2 cellular contexts compared by ENCODE assay signal in the genomic region with DNA sequence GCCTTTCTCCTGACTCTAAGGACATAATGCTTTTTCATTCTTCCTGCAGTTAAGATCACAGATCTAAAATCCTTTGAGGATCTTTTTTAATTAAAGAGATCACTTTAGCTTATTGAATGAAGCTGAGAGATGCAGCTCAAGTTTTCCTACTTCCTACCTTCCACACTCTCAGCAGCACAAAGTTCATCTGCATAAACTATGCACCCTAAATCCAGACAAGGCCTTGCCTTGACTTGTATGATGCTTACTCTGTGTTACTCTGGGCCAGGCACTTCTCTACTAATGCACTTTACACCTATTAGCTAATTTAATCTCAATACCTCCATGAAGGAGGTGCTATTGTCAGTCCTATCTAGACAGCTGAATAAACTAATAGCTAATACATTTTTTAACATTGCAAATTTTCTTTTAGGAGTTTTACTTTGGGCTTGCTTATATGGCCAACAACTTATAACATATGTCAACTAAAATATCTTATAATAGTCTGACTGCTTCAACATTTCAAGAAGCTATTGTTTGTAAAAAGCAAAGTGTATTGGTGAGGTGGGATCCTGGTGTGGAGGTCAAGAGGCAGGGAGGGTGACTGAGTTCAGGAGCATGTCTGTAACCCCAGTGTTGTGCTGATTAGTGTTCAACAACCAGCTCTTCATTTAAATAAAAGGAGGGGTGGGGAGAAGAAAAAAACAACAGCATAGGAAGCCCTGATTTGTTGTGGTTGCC.
TF ChIP-seq lines count a peak whose summit lies in the region.

No MANE protein-coding gene starts in this region.

TF ChIP-seq in GM23338, 12 proteins besides CTCF, POLR2A, EP300 and RAD21 (continued from another document):
- TF ChIP-seq, protein P1, sequence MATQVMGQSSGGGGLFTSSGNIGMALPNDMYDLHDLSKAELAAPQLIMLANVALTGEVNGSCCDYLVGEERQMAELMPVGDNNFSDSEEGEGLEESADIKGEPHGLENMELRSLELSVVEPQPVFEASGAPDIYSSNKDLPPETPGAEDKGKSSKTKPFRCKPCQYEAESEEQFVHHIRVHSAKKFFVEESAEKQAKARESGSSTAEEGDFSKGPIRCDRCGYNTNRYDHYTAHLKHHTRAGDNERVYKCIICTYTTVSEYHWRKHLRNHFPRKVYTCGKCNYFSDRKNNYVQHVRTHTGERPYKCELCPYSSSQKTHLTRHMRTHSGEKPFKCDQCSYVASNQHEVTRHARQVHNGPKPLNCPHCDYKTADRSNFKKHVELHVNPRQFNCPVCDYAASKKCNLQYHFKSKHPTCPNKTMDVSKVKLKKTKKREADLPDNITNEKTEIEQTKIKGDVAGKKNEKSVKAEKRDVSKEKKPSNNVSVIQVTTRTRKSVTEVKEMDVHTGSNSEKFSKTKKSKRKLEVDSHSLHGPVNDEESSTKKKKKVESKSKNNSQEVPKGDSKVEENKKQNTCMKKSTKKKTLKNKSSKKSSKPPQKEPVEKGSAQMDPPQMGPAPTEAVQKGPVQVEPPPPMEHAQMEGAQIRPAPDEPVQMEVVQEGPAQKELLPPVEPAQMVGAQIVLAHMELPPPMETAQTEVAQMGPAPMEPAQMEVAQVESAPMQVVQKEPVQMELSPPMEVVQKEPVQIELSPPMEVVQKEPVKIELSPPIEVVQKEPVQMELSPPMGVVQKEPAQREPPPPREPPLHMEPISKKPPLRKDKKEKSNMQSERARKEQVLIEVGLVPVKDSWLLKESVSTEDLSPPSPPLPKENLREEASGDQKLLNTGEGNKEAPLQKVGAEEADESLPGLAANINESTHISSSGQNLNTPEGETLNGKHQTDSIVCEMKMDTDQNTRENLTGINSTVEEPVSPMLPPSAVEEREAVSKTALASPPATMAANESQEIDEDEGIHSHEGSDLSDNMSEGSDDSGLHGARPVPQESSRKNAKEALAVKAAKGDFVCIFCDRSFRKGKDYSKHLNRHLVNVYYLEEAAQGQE (IDR thresholded peaks at IDR 0.05; ENCODE audit: unreplicated experiment) = no peak
- TF ChIP-seq, protein P2, sequence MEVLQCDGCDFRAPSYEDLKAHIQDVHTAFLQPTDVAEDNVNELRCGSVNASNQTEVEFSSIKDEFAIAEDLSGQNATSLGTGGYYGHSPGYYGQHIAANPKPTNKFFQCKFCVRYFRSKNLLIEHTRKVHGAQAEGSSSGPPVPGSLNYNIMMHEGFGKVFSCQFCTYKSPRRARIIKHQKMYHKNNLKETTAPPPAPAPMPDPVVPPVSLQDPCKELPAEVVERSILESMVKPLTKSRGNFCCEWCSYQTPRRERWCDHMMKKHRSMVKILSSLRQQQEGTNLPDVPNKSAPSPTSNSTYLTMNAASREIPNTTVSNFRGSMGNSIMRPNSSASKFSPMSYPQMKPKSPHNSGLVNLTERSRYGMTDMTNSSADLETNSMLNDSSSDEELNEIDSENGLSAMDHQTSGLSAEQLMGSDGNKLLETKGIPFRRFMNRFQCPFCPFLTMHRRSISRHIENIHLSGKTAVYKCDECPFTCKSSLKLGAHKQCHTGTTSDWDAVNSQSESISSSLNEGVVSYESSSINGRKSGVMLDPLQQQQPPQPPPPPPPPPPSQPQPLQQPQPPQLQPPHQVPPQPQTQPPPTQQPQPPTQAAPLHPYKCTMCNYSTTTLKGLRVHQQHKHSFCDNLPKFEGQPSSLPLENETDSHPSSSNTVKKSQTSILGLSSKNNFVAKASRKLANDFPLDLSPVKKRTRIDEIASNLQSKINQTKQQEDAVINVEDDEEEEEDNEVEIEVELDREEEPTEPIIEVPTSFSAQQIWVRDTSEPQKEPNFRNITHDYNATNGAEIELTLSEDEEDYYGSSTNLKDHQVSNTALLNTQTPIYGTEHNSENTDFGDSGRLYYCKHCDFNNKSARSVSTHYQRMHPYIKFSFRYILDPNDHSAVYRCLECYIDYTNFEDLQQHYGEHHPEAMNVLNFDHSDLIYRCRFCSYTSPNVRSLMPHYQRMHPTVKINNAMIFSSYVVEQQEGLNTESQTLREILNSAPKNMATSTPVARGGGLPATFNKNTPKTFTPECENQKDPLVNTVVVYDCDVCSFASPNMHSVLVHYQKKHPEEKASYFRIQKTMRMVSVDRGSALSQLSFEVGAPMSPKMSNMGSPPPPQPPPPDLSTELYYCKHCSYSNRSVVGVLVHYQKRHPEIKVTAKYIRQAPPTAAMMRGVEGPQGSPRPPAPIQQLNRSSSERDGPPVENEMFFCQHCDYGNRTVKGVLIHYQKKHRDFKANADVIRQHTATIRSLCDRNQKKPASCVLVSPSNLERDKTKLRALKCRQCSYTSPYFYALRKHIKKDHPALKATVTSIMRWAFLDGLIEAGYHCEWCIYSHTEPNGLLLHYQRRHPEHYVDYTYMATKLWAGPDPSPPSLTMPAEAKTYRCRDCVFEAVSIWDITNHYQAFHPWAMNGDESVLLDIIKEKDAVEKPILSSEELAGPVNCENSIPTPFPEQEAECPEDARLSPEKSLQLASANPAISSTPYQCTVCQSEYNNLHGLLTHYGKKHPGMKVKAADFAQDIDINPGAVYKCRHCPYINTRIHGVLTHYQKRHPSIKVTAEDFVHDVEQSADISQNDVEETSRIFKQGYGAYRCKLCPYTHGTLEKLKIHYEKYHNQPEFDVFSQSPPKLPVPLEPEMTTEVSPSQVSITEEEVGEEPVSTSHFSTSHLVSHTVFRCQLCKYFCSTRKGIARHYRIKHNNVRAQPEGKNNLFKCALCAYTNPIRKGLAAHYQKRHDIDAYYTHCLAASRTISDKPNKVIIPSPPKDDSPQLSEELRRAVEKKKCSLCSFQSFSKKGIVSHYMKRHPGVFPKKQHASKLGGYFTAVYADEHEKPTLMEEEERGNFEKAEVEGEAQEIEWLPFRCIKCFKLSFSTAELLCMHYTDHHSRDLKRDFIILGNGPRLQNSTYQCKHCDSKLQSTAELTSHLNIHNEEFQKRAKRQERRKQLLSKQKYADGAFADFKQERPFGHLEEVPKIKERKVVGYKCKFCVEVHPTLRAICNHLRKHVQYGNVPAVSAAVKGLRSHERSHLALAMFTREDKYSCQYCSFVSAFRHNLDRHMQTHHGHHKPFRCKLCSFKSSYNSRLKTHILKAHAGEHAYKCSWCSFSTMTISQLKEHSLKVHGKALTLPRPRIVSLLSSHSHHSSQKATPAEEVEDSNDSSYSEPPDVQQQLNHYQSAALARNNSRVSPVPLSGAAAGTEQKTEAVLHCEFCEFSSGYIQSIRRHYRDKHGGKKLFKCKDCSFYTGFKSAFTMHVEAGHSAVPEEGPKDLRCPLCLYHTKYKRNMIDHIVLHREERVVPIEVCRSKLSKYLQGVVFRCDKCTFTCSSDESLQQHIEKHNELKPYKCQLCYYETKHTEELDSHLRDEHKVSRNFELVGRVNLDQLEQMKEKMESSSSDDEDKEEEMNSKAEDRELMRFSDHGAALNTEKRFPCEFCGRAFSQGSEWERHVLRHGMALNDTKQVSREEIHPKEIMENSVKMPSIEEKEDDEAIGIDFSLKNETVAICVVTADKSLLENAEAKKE (CRISPR knock-in tag; IDR thresholded peaks at IDR 0.05) = no peak
- TF ChIP-seq JUNB (IDR thresholded peaks at IDR 0.05; ENCODE audit: unreplicated experiment) = no peak
- TF ChIP-seq, protein P3, sequence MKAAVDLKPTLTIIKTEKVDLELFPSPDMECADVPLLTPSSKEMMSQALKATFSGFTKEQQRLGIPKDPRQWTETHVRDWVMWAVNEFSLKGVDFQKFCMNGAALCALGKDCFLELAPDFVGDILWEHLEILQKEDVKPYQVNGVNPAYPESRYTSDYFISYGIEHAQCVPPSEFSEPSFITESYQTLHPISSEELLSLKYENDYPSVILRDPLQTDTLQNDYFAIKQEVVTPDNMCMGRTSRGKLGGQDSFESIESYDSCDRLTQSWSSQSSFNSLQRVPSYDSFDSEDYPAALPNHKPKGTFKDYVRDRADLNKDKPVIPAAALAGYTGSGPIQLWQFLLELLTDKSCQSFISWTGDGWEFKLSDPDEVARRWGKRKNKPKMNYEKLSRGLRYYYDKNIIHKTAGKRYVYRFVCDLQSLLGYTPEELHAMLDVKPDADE (IDR thresholded peaks at IDR 0.05) = no peak
- TF ChIP-seq ZNF114 (CRISPR knock-in tag; IDR thresholded peaks at IDR 0.05) = no peak
TF ChIP-seq in GM23338: peak in this region for 0.

TF ChIP-seq in H1, 55 proteins besides CTCF, POLR2A, EP300 and RAD21 (continued from another document):
- TF ChIP-seq, protein P4, sequence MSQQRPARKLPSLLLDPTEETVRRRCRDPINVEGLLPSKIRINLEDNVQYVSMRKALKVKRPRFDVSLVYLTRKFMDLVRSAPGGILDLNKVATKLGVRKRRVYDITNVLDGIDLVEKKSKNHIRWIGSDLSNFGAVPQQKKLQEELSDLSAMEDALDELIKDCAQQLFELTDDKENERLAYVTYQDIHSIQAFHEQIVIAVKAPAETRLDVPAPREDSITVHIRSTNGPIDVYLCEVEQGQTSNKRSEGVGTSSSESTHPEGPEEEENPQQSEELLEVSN (IDR thresholded peaks at IDR 0.05) = no peak
- no peak for TF ChIP-seq EZH2 (IDR thresholded peaks at IDR 0.05; ENCODE audit: low read depth, low read length, severe bottlenecking)
- no peak for TF ChIP-seq JUN (IDR thresholded peaks at IDR 0.05; ENCODE audit: low read depth, low read length)
- no peak for TF ChIP-seq NRF1 (IDR thresholded peaks at IDR 0.05; ENCODE audit: low read depth, low read length)
- no peak for TF ChIP-seq NANOG (IDR thresholded peaks at IDR 0.05; ENCODE audit: insufficient read depth, low read depth, low read length, poor library complexity, severe bottlenecking)
